Comparison of ENCODE assay signal across 19 cellular contexts in the genomic region with DNA sequence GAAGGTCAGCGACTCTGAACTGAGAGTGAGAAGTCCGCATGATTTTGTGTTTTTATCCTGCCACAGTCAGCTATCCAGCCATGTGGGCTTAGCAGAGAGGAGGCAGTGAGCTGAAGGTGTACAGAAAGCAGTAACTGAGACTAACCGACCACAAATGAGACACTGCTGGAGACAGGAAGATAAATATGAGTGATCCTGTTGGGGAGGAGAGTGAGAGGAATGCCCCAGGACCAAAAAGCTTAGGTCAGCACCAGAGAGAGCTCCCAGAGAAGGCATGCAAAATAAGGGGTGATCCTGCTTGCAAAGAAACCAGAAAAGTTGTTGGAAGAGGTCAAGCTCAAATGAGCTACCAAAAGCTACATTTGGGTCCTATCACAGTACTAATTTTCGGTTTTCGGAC.
DNase-seq lines count a peak whose midpoint lies in the region; ATAC-seq, FAIRE-seq and TF ChIP-seq lines count a peak whose summit lies in the region.
"Had no signal": no experiment of that assay in that cellular context is flagged by ENCODE, and none has a peak within 500 bp of the region (broad histone marks: within the 10 kb centered on the region; RNA-seq: fewer than 3 reads in every experiment).

No MANE protein-coding gene starts in this region.

- H3K36me3 ChIP-seq in SK-N-SH (replicated peaks in 1 of 2; ENCODE audit: control insufficient read depth in 1 of 2, insufficient read depth in 2 of 2, low read length in 1 of 2) (no peaks in the 10 kb centered on the region), mesenchymal stem cell (ENCODE audit: control insufficient read depth in 1 of 2, insufficient read depth in 2 of 2, low read depth in 1 of 2, low read length in 2 of 2) (peaks cover 2 to 5% of the 10 kb centered on the region in 2 experiments)
- H3K36me3 ChIP-seq: left lung, transverse colon had no signal

- no peaks in the 10 kb centered on the region for H3K9me2 ChIP-seq in SK-N-SH

- H4K8ac ChIP-seq in mesenchymal stem cell (ENCODE audit: low read length), result no peak overlapping the region

- TF ChIP-seq CTCF in SK-N-SH (IDR thresholded peaks at IDR 0.05), result no peak

- no peak overlapping the region for H2BK12ac ChIP-seq in mesenchymal stem cell (ENCODE audit: low read length in 2 of 2)

- ATAC-seq in SK-N-SH treated with all-trans-retinoic acid at 6 μM for 48 hours, result no peak
- ATAC-seq in GM21423 (IDR thresholded peaks at IDR 0.05; ENCODE audit: unreplicated experiment), result no peak
- ATAC-seq: left lung had no signal

- no peak for FAIRE-seq in HTR-8/SVneo (lab: Jason Lieb, UNC)
- FAIRE-seq: GM19239 had no signal

- H3K4me2 ChIP-seq in SK-N-SH (no peak overlapping the region), mesenchymal stem cell (ENCODE audit: low read length, poor library complexity, severe bottlenecking) (no peak overlapping the region)
- H3K4me2 ChIP-seq: KMS-11, smooth muscle cell had no signal

- H3K4me1 ChIP-seq in SK-N-SH (ENCODE audit: control insufficient read depth in 1 of 2, insufficient read depth in 2 of 2, low read depth in 1 of 2, low read length in 1 of 2) (no peaks in the 10 kb centered on the region), mesenchymal stem cell (ENCODE audit: control insufficient read depth, insufficient read depth, low read depth, low read length) (peaks cover 6% of the 10 kb centered on the region)
- H3K4me1 ChIP-seq: left lung, parathyroid adenoma, transverse colon had no signal

- no peak for TF ChIP-seq RAD21 in SK-N-SH (IDR thresholded peaks at IDR 0.05; ENCODE audit: low read length)

- H3K27ac ChIP-seq in SK-N-SH (ENCODE audit: low read depth in 2 of 2, low read length in 1 of 2) (no peak overlapping the region), mesenchymal stem cell (ENCODE audit: low read length, poor library complexity, severe bottlenecking) (no peak overlapping the region)
- H3K27ac ChIP-seq: 22Rv1, C4-2B, KMS-11, left lung, parathyroid adenoma, transverse colon had no signal

- H3K23ac ChIP-seq in mesenchymal stem cell (ENCODE audit: low read length in 2 of 2), result no peak overlapping the region

- H2BK15ac ChIP-seq in mesenchymal stem cell (ENCODE audit: low read depth, poor library complexity, severe bottlenecking), result no peak overlapping the region

- no peaks in the 10 kb centered on the region for H3F3A ChIP-seq in SK-N-SH (replicated peaks; ENCODE audit: insufficient read depth)

- H4K20me1 ChIP-seq in SK-N-SH (ENCODE audit: insufficient read depth), result no peaks in the 10 kb centered on the region

- H3K4ac ChIP-seq in mesenchymal stem cell (ENCODE audit: low read depth in 1 of 2, low read length in 2 of 2), result no peak overlapping the region

- no peak overlapping the region for H4K91ac ChIP-seq in mesenchymal stem cell (ENCODE audit: low read length)

- no peak overlapping the region for H2AK5ac ChIP-seq in mesenchymal stem cell (ENCODE audit: low read length, severe bottlenecking)

- peaks cover 17% of the 10 kb centered on the region for H3K79me1 ChIP-seq in mesenchymal stem cell (replicated peaks; ENCODE audit: low read length, poor library complexity, severe bottlenecking)

- no peak overlapping the region for H3K14ac ChIP-seq in mesenchymal stem cell (ENCODE audit: low read length in 2 of 2)

- CTCF ChIA-PET in SK-N-SH (lab: Yijun Ruan, JAX), result interaction anchor here (0.6 to 1.3 kb wide), 2 partner anchors 20 to 49 kb away, joined by 3 to 4 read pairs; no protein-coding TSS in a partner anchor

- H3K18ac ChIP-seq in mesenchymal stem cell (ENCODE audit: low read depth in 1 of 2, low read length in 2 of 2), result no peak overlapping the region

- H3K4me3 ChIP-seq in SK-N-SH (ENCODE audit: low read depth in 2 of 2, low read length in 1 of 2) (no peak overlapping the region), mesenchymal stem cell (ENCODE audit: insufficient read depth in 1 of 2, low read depth in 1 of 2, low read length in 2 of 2) (no peak overlapping the region)
- H3K4me3 ChIP-seq: left lung, smooth muscle cell, transverse colon had no signal

- no peak overlapping the region for H2BK120ac ChIP-seq in mesenchymal stem cell (ENCODE audit: low read depth, low read length)

- H2AFZ ChIP-seq in SK-N-SH (ENCODE audit: low read depth) (no peak overlapping the region), mesenchymal stem cell (ENCODE audit: low read depth, low read length) (no peak overlapping the region)
- H2AFZ ChIP-seq: parathyroid adenoma had no signal

- H3K9me3 ChIP-seq in SK-N-SH (no peaks in the 10 kb centered on the region), mesenchymal stem cell (ENCODE audit: control insufficient read depth, low read length) (no peaks in the 10 kb centered on the region)
- H3K9me3 ChIP-seq: left lung, transverse colon had no signal

- H3K9ac ChIP-seq in SK-N-SH (no peak overlapping the region), mesenchymal stem cell (ENCODE audit: low read length) (no peak overlapping the region)
- H3K9ac ChIP-seq: KMS-11, parathyroid adenoma had no signal

- DNase-seq in SK-N-SH (no peak), HTR-8/SVneo (ENCODE audit: insufficient read length, low spot score) (peak; percentile 24), astrocyte of the hippocampus (ENCODE audit: low read depth, low spot score) (peak; percentile 40), mesenchymal stem cell (peak; percentile 11), NCI-H524 treated with DMSO at 0.1 percent for 48 hours (lab: John Stamatoyannopoulos, UW) (no peak), NCI-H1048 (lab: John Stamatoyannopoulos, UW) (no peak)
- DNase-seq: effector CD4-positive, alpha-beta T cell; left lung; NCI-H1417; NCI-H2227 treated with DMSO at 0.1 percent for 48 hours; transverse colon had no signal

- H3K27me3 ChIP-seq in SK-N-SH (ENCODE audit: insufficient read depth) (no peaks in the 10 kb centered on the region), mesenchymal stem cell (ENCODE audit: control insufficient read depth in 1 of 2, insufficient read depth in 1 of 2, low read length in 2 of 2) (no peaks in the 10 kb centered on the region)
- H3K27me3 ChIP-seq: left lung, transverse colon had no signal

- no peak for TF ChIP-seq EP300 in SK-N-SH (IDR thresholded peaks at IDR 0.05; ENCODE audit: borderline replicate concordance in 1 of 2, low read depth in 1 of 2, low read length in 1 of 2)

- H2BK5ac ChIP-seq in mesenchymal stem cell (ENCODE audit: low read depth, low read length, poor library complexity, severe bottlenecking), result no peak overlapping the region

- peaks cover 4% of the 10 kb centered on the region; the same call in 1 of the 2 replicates for H3K79me2 ChIP-seq in SK-N-SH (ENCODE audit: insufficient read depth)
- H3K79me2 ChIP-seq: parathyroid adenoma had no signal

- 95% methylated on average over 5 of the region's 5 CpGs for WGBS in SK-N-SH (ENCODE audit: low lambda C conversion rate)
- 77% methylated on average over 3 of the region's 5 CpGs for WGBS in mesenchymal stem cell

- POLR2A ChIA-PET in SK-N-SH (lab: Yijun Ruan, JAX), result no interaction called here

TF ChIP-seq in SK-N-SH, 30 proteins besides CTCF, POLR2A, EP300 and RAD21 (continues in another document):
- TF ChIP-seq, protein P1, sequence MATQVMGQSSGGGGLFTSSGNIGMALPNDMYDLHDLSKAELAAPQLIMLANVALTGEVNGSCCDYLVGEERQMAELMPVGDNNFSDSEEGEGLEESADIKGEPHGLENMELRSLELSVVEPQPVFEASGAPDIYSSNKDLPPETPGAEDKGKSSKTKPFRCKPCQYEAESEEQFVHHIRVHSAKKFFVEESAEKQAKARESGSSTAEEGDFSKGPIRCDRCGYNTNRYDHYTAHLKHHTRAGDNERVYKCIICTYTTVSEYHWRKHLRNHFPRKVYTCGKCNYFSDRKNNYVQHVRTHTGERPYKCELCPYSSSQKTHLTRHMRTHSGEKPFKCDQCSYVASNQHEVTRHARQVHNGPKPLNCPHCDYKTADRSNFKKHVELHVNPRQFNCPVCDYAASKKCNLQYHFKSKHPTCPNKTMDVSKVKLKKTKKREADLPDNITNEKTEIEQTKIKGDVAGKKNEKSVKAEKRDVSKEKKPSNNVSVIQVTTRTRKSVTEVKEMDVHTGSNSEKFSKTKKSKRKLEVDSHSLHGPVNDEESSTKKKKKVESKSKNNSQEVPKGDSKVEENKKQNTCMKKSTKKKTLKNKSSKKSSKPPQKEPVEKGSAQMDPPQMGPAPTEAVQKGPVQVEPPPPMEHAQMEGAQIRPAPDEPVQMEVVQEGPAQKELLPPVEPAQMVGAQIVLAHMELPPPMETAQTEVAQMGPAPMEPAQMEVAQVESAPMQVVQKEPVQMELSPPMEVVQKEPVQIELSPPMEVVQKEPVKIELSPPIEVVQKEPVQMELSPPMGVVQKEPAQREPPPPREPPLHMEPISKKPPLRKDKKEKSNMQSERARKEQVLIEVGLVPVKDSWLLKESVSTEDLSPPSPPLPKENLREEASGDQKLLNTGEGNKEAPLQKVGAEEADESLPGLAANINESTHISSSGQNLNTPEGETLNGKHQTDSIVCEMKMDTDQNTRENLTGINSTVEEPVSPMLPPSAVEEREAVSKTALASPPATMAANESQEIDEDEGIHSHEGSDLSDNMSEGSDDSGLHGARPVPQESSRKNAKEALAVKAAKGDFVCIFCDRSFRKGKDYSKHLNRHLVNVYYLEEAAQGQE (IDR thresholded peaks at IDR 0.05; ENCODE audit: low read depth, low read length), result peak; percentile 78

TF ChIP-seq in SK-N-SH treated with all-trans-retinoic acid at 6 μM for 48 hours, 23 proteins besides CTCF, POLR2A, EP300 and RAD21 (continues in another document):
- TF ChIP-seq TSHZ2 (CRISPR knock-in tag; IDR thresholded peaks at IDR 0.05), result no peak
- TF ChIP-seq TOX (CRISPR knock-in tag; IDR thresholded peaks at IDR 0.05; ENCODE audit: borderline replicate concordance), result no peak
- no peak for TF ChIP-seq ZFP30 (CRISPR knock-in tag; IDR thresholded peaks at IDR 0.05)

Comparison
In these comparisons a context has a peak if more than half of its experiments do, and no peak if none do; other contexts are left out.
1. DNase-seq: peak in HTR-8/SVneo (single experiment), astrocyte of the hippocampus (single experiment) and mesenchymal stem cell (single experiment); none in SK-N-SH (single experiment), NCI-H524 treated with DMSO at 0.1 percent for 48 hours (single experiment) and NCI-H1048 (single experiment).